21 cellular contexts compared by ENCODE assay signal in genomic region chr12:19517583-19517982, GRCh38.
"Had no signal": no experiment of that assay in that cellular context is flagged by ENCODE, and none has a peak within 500 bp of the region (broad histone marks: within the 10 kb centered on the region; RNA-seq: fewer than 3 reads in every experiment).

No MANE protein-coding gene starts in this region.

- H3K4me3 ChIP-seq: breast epithelium, coronary artery, lower lobe of right lung, upper lobe of left lung had no signal

- H3K36me3 ChIP-seq: breast epithelium had no signal

- ATAC-seq: activated CD8-positive, alpha-beta T cell treated with anti-CD3 and anti-CD28 coated beads, Interleukin-2, amount 10 ng/mL, durations not matched to agents 7 days and 5 days; foreskin keratinocyte; left lobe of liver; lower lobe of right lung; right cardiac atrium; stimulated activated naive CD8-positive, alpha-beta T cell treated with anti-CD3 and anti-CD28 coated beads, Interleukin-15, Interleukin-2, amounts not matched to agents 100 U/mL and 50 U/mL, for 24 hours had no signal

- H3K27me3 ChIP-seq: breast epithelium, foreskin keratinocyte, upper lobe of left lung had no signal

- H3K27ac Mint-ChIP-seq: activated naive CD8-positive, alpha-beta T cell; T-helper 2 cell treated with Interferon-gamma antibody and Interleukin-4, amounts not matched to agents 5 μg/mL and 100 μg/mL, for 36 hours had no signal

- H3K4me3 Mint-ChIP-seq: activated CD8-positive, alpha-beta T cell treated with anti-CD3 and anti-CD28 coated beads, Interleukin-2, amount 10 ng/mL, durations not matched to agents 7 days and 5 days; activated naive CD8-positive, alpha-beta T cell; central memory CD8-positive, alpha-beta T cell; immature natural killer cell; T-helper 2 cell treated with Interferon-gamma antibody and Interleukin-4, amounts not matched to agents 5 μg/mL and 100 μg/mL, for 36 hours had no signal

- H3K9me3 Mint-ChIP-seq: central memory CD8-positive, alpha-beta T cell; immature natural killer cell; naive B cell; T-helper 2 cell treated with Interferon-gamma antibody and Interleukin-4, amounts not matched to agents 5 μg/mL and 100 μg/mL, for 36 hours had no signal

- DNase-seq: activated CD4-positive, alpha-beta T cell treated with anti-CD3 and anti-CD28 coated beads for 1 hour; activated CD4-positive, alpha-beta T cell treated with anti-CD3 and anti-CD28 coated beads, Interleukin-2, amount 50 U/mL, for 1 hour; activated CD8-positive, alpha-beta T cell treated with anti-CD3 and anti-CD28 coated beads, Interleukin-2, amount 10 ng/mL, durations not matched to agents 7 days and 5 days; foreskin keratinocyte; immature natural killer cell; lower lobe of right lung; mesendoderm; naive B cell; right cardiac atrium; stimulated activated CD4-positive, alpha-beta T cell treated with anti-CD3 and anti-CD28 coated beads, Interleukin-12 subunit alpha, Interleukin-12 subunit beta, amount 100 ng/mL, for 4 hours; stimulated activated CD4-positive, alpha-beta T cell treated with anti-CD3 and anti-CD28 coated beads, Interleukin-4, amount 100 ng/mL, for 4 hours; stimulated activated naive CD8-positive, alpha-beta T cell treated with anti-CD3 and anti-CD28 coated beads, Interleukin-15, Interleukin-2, amounts not matched to agents 100 U/mL and 50 U/mL, for 24 hours; upper lobe of left lung; WERI-Rb-1 had no signal

- H3K9ac ChIP-seq: parathyroid adenoma had no signal

- H3K27me3 Mint-ChIP-seq: activated naive CD8-positive, alpha-beta T cell; central memory CD8-positive, alpha-beta T cell; naive B cell had no signal

- H3K4me1 Mint-ChIP-seq: central memory CD8-positive, alpha-beta T cell; naive B cell had no signal

- H3K9me3 ChIP-seq: breast epithelium, lower lobe of right lung, upper lobe of left lung had no signal

- H3K4me1 ChIP-seq: breast epithelium, foreskin keratinocyte, parathyroid adenoma had no signal
